8 cellular contexts compared by ENCODE assay signal in genomic region chr5:77086611-77087483, GRCh38. TPM values are rescaled to one million over a fixed set of nuclear protein-coding genes. Genes with fewer than 3 reads are reported as not detected.
DNase-seq lines count a peak whose midpoint lies in the region; ATAC-seq and TF ChIP-seq lines count a peak whose summit lies in the region.

TSS of gene ZBED3 (minus strand) at chr5:77087285. CDS start at chr5:77077878, 9,407 bp downstream.

- 0 to 1% (median 1%) methylated on average over 24 to 64 of the region's 64 CpGs for WGBS in stomach, 5 donors

- peak; percentile 13 for TF ChIP-seq EP300 in stomach (IDR thresholded peaks at IDR 0.05)

- TF ChIP-seq POLR2A in Peyer's patch (IDR thresholded peaks at IDR 0.05) (no peak), stomach (IDR thresholded peaks at IDR 0.05) (peak in 1 of 4 donors; percentile 14)

- no peaks in the 10 kb centered on the region for H3K27me3 Mint-ChIP-seq in Caco-2 (ENCODE audit: insufficient read depth, unreplicated experiment)
- H3K27me3 Mint-ChIP-seq in naive thymus-derived CD4-positive, alpha-beta T cell: peaks cover 0 to 12% (median 5%) of the 10 kb centered on the region in 5 donors

- TF ChIP-seq CTCF in Caco-2 (IDR thresholded peaks at IDR 0.05; ENCODE audit: insufficient read depth in 1 of 2, low read depth in 1 of 2, low read length in 1 of 2, severe bottlenecking in 1 of 2, unreplicated experiment in 1 of 2) (peak; percentile 21 to 57), Peyer's patch (IDR thresholded peaks at IDR 0.05) (peak in 4 of 6 experiments; percentile 8 to 40 (median 31)), fibroblast of mammary gland (conservative IDR thresholded peaks at IDR 0.05; ENCODE audit: control insufficient read depth, insufficient read depth, low read depth, low read length) (peak; percentile 9), stomach (IDR thresholded peaks at IDR 0.05) (no peak)

- DNase-seq in Caco-2 (peak; percentile 77 to 84), Peyer's patch (peak; percentile 66 to 85 (median 81)), fibroblast of mammary gland (ENCODE audit: low read depth) (peak; percentile 85), stomach (peak; percentile 72)
- DNase-seq in Jurkat, Clone E6-1 (ENCODE audit: low read depth, low spot score): peak; percentile 80
- DNase-seq in activated T-helper 9 cell treated with anti-CD3 and anti-CD28 coated beads, Interleukin-2, amount 50 U/mL, for 16 hours (ENCODE audit: low read depth): peak; percentile 22
- peak; percentile 33 to 76 (median 60) for DNase-seq in naive thymus-derived CD4-positive, alpha-beta T cell

- peak within 1 kb of the TSS; percentile 68 to 93 (median 84) for H3K27ac ChIP-seq in Peyer's patch
- H3K27ac ChIP-seq in naive thymus-derived CD4-positive, alpha-beta T cell (ENCODE audit: low read depth, low read length): peak within 1 kb of the TSS; percentile 62
- peak within 1 kb of the TSS; percentile 92 to 98 (median 95) for H3K27ac ChIP-seq in stomach

- ATAC-seq in GM21381 (IDR thresholded peaks at IDR 0.05; ENCODE audit: unreplicated experiment): peak; percentile 59
- ATAC-seq in naive thymus-derived CD4-positive, alpha-beta T cell: peak; percentile 82

- peaks cover 6% of the 10 kb centered on the region for H3K4me1 Mint-ChIP-seq in Caco-2 (ENCODE audit: low read depth, unreplicated experiment)
- peaks cover 5 to 20% (median 17%) of the 10 kb centered on the region in 7 donors for H3K4me1 Mint-ChIP-seq in naive thymus-derived CD4-positive, alpha-beta T cell

- CTCF ChIA-PET in Caco-2 (lab: Charles Lee): interaction anchor here (0.8 to 1.4 kb wide), 2 partner anchors 350 to 405 kb away, joined by 3 to 6 read pairs; partner anchors contain the start of gene WDR41
- CTCF ChIA-PET in naive thymus-derived CD4-positive, alpha-beta T cell (lab: Charles Lee): interaction anchor here (1.4 to 1.6 kb wide), 2 partner anchors 9 to 10 kb away, joined by 3 to 5 read pairs; no protein-coding TSS in a partner anchor

- intact Hi-C loops in Caco-2 (cut with micrococcal nuclease; ENCODE audit: unreplicated experiment) (loop anchor here (1.0 to 5.0 kb wide), 2 partner anchors 42 to 220 kb away; no protein-coding TSS in a partner anchor), stomach (cut with DNase I; ENCODE audit: low total_unique reads) (no loop called here)
- intact Hi-C loops in naive thymus-derived CD4-positive, alpha-beta T cell (cut with micrococcal nuclease): loop anchor here (1.0 to 2.0 kb wide), 5 partner anchors 56 to 406 kb away; partner anchors contain the start of genes AGGF1 (in 2 of the 2) and WDR41 (in 2 of the 2)

- peaks cover 10% of the 10 kb centered on the region for H3K9me3 Mint-ChIP-seq in Caco-2 (ENCODE audit: unreplicated experiment)
- H3K9me3 Mint-ChIP-seq in naive thymus-derived CD4-positive, alpha-beta T cell: peaks cover 0 to 2% (median 0%) of the 10 kb centered on the region in 11 donors

- POLR2A ChIA-PET in Caco-2 (lab: Charles Lee): interaction anchor here (0.6 to 0.8 kb wide), 3 partner anchors 13 to 1991 kb away, joined by 3 to 7 read pairs (median 6); no protein-coding TSS in a partner anchor
- POLR2A ChIA-PET in naive thymus-derived CD4-positive, alpha-beta T cell (lab: Charles Lee): interaction anchor here (1.7 to 2.3 kb wide), 2 partner anchors 9 to 56 kb away, joined by 7 to 9 read pairs; partner anchors contain the start of gene AGGF1

- no peaks in the 10 kb centered on the region for H3K9me3 ChIP-seq in Caco-2
- no peaks in the 10 kb centered on the region for H3K9me3 ChIP-seq in Peyer's patch
- no peaks in the 10 kb centered on the region for H3K9me3 ChIP-seq in naive thymus-derived CD4-positive, alpha-beta T cell (ENCODE audit: control insufficient read depth in 2 of 3, low read length in 3 of 3)
- no peaks in the 10 kb centered on the region for H3K9me3 ChIP-seq in stomach

- H3K4me3 Mint-ChIP-seq in Caco-2 (ENCODE audit: unreplicated experiment): peak within 1 kb of the TSS; percentile 99
- H3K4me3 Mint-ChIP-seq in naive thymus-derived CD4-positive, alpha-beta T cell: peak within 1 kb of the TSS; percentile 85 to 96 (median 93)

- peak within 1 kb of the TSS; percentile 100 for H3K27ac Mint-ChIP-seq in Caco-2 (ENCODE audit: unreplicated experiment)
- peak within 1 kb of the TSS; percentile 59 to 94 (median 86) for H3K27ac Mint-ChIP-seq in naive thymus-derived CD4-positive, alpha-beta T cell

- H3K36me3 Mint-ChIP-seq in Caco-2 (ENCODE audit: insufficient read depth, unreplicated experiment): peaks cover 31% of the 10 kb centered on the region
- peaks cover 0 to 11% (median 4%) of the 10 kb centered on the region in 5 donors for H3K36me3 Mint-ChIP-seq in naive thymus-derived CD4-positive, alpha-beta T cell

- BruUV-seq in Caco-2 (replicated peaks; lab: Mats Ljungman, UMichigan): TSS peak; percentile 61

- no peaks in the 10 kb centered on the region for H3K27me3 ChIP-seq in Caco-2 (replicated peaks; ENCODE audit: control insufficient read depth, insufficient read depth, low read length)
- no peaks in the 10 kb centered on the region for H3K27me3 ChIP-seq in Peyer's patch
- no peaks in the 10 kb centered on the region for H3K27me3 ChIP-seq in naive thymus-derived CD4-positive, alpha-beta T cell (ENCODE audit: control insufficient read depth in 2 of 2, insufficient read depth in 2 of 2, low read length in 2 of 2)
- H3K27me3 ChIP-seq in stomach: no peaks in the 10 kb centered on the region

- H3K36me3 ChIP-seq in Caco-2 (ENCODE audit: control insufficient read depth, insufficient read depth, low read length) (no peaks in the 10 kb centered on the region), Peyer's patch (no peaks in the 10 kb centered on the region), stomach (peaks cover 0 to 19% (median 4%) of the 10 kb centered on the region in 4 donors)
- no peaks in the 10 kb centered on the region for H3K36me3 ChIP-seq in naive thymus-derived CD4-positive, alpha-beta T cell (ENCODE audit: control insufficient read depth in 2 of 3, insufficient read depth in 3 of 3, low read length in 3 of 3)

- H3K4me3 ChIP-seq in Caco-2 (ENCODE audit: low read depth, low read length) (peak within 1 kb of the TSS; percentile 71), Peyer's patch (peak within 1 kb of the TSS; percentile 56 to 88 (median 68)), fibroblast of mammary gland (ENCODE audit: control insufficient read depth, low read depth, low read length) (peak within 1 kb of the TSS; percentile 68), stomach (peak within 1 kb of the TSS; percentile 61 to 77 (median 70))
- peak within 1 kb of the TSS; percentile 87 for H3K4me3 ChIP-seq in Jurkat, Clone E6-1 (ENCODE audit: low read length)
- H3K4me3 ChIP-seq in naive thymus-derived CD4-positive, alpha-beta T cell (ENCODE audit: low read length): peak within 1 kb of the TSS; percentile 74

- H3K4me1 ChIP-seq in Caco-2 (peaks cover 15% of the 10 kb centered on the region), Peyer's patch (peaks cover 0 to 19% (median 0%) of the 10 kb centered on the region in 4 donors), stomach (peaks cover 0 to 37% (median 29%) of the 10 kb centered on the region in 4 donors)
- H3K4me1 ChIP-seq in naive thymus-derived CD4-positive, alpha-beta T cell (ENCODE audit: control insufficient read depth in 2 of 2, insufficient read depth in 2 of 2, low read length in 2 of 2): peaks cover 3 to 6% of the 10 kb centered on the region in 2 donors

RNA-seq across cellular contexts. Expression of gene ZBED3, which starts in this region (rescaled TPM):
- 38.5 and 38.8 TPM in 2 replicates for total RNA-seq in Caco-2 (2022)
- 12.3 TPM for polyA plus RNA-seq in Jurkat, Clone E6-1 (2012; ENCODE audit: insufficient read depth, insufficient read length)
- total RNA-seq in Peyer's patch: 1 to 10 TPM; 1.9 to 4.5 (median 3.5) TPM
- 1 to 10 TPM in 4 of 5 experiments, under 1 TPM in 1; 0.56 to 4.0 (median 2.8) TPM for total RNA-seq in naive thymus-derived CD4-positive, alpha-beta T cell
- 1 to 10 TPM in 1 of 2 donors, under 1 TPM in 1; 0.74 to 1.4 TPM for polyA plus RNA-seq in naive thymus-derived CD4-positive, alpha-beta T cell
- total RNA-seq in stomach: 100 to 1,000 TPM in 1 of 5 donors, 10 to 100 TPM in 1, 1 to 10 TPM in 3; 5.7 to 132 (median 8.3) TPM
- 1 to 10 TPM; 3.1 to 5.0 (median 3.2) TPM for polyA plus RNA-seq in stomach

Comparison
In these comparisons a context has a peak if more than half of its experiments do, and no peak if none do; other contexts are left out.
1. Peak in every context shown above with its lines: DNase-seq, ATAC-seq, H3K4me3 ChIP-seq and H3K27ac ChIP-seq.
2. DNase-seq: peak in every context shown above with its lines; median percentile 85 in fibroblast of mammary gland; 81 in Peyer's patch; 80 in Caco-2; 80 in Jurkat, Clone E6-1; 72 in stomach; 60 in naive thymus-derived CD4-positive, alpha-beta T cell; 22 in activated T-helper 9 cell treated with anti-CD3 and anti-CD28 coated beads, Interleukin-2, amount 50 U/mL, for 16 hours.
3. CTCF ChIP-seq: peak in Caco-2 (2 of 2), Peyer's patch (4 of 6) and fibroblast of mammary gland (single experiment); none in stomach (0 of 7).